In genomic region chr3:120177151-120177550, GRCh38 we compare ENCODE assay signal across 9 cellular contexts.
DNase-seq lines count a peak whose midpoint lies in the region; ATAC-seq lines count a peak whose summit lies in the region.
"Had no signal": no experiment of that assay in that cellular context is flagged by ENCODE, and none has a peak within 500 bp of the region (broad histone marks: within the 10 kb centered on the region; RNA-seq: fewer than 3 reads in every experiment).

No MANE protein-coding gene starts in this region.

- H3K9ac ChIP-seq in endocrine pancreas (ENCODE audit: control insufficient read depth, insufficient read depth, low read length): no peak overlapping the region

- ATAC-seq in HG03520 (IDR thresholded peaks at IDR 0.05; ENCODE audit: unreplicated experiment): no peak
- no peak for ATAC-seq in HG02884 (IDR thresholded peaks at IDR 0.05; ENCODE audit: unreplicated experiment)
- no peak for ATAC-seq in GM19035 (IDR thresholded peaks at IDR 0.05; ENCODE audit: unreplicated experiment)

- H3K4me3 ChIP-seq in endocrine pancreas (ENCODE audit: control insufficient read depth, insufficient read depth, low read length): peak overlapping the region; percentile 28

- H3K36me3 ChIP-seq in endocrine pancreas (ENCODE audit: control insufficient read depth, insufficient read depth, low read length): no peaks in the 10 kb centered on the region

- DNase-seq in COLO829 (ENCODE audit: low spot score) (peak; percentile 62), NCI-H146 treated with DMSO at 0.1 percent for 48 hours (lab: John Stamatoyannopoulos, UW; ENCODE audit: unreplicated experiment) (peak; percentile 81), myocyte (ENCODE audit: low read depth) (peak; percentile 78), inferior parietal cortex (ENCODE audit: extremely low spot score) (no peak)
- DNase-seq: NCI-H446 had no signal

- H3K27me3 ChIP-seq in endocrine pancreas (ENCODE audit: control insufficient read depth, insufficient read depth, low read length): no peaks in the 10 kb centered on the region

- H3K9me3 ChIP-seq in endocrine pancreas (ENCODE audit: control insufficient read depth, low read length): no peaks in the 10 kb centered on the region

- no peaks in the 10 kb centered on the region for H3K4me1 ChIP-seq in endocrine pancreas (ENCODE audit: control insufficient read depth, insufficient read depth, low read length)
